29 cellular contexts compared by ENCODE assay signal in genomic region chr10:120944586-120945125, GRCh38.
"Had no signal": no experiment of that assay in that cellular context is flagged by ENCODE, and none has a peak within 500 bp of the region (broad histone marks: within the 10 kb centered on the region; RNA-seq: fewer than 3 reads in every experiment).

No MANE protein-coding gene starts in this region.

- H3K36me3 Mint-ChIP-seq: immature natural killer cell, mesothelial cell of epicardium, natural killer cell had no signal

- H3K4me3 ChIP-seq: hepatocyte, left lung, lung, pancreas, prostate gland, skin epidermis, stomach, suprapubic skin, thoracic aorta, tibial artery, upper lobe of right lung had no signal

- DNase-seq: immature natural killer cell; kidney; left colon; mesendoderm; naive B cell; natural killer cell; nucleus accumbens; pancreas; retina; right cardiac atrium; stimulated activated CD4-positive, alpha-beta T cell treated with anti-CD3 and anti-CD28 coated beads, Interleukin-12 subunit alpha, Interleukin-12 subunit beta, amount 100 ng/mL, for 4 hours; stimulated activated CD4-positive, alpha-beta T cell treated with anti-CD3 and anti-CD28 coated beads, Interleukin-15, amount 100 ng/mL, for 24 hours; stimulated activated CD4-positive, alpha-beta T cell treated with anti-CD3 and anti-CD28 coated beads, Interleukin-2, amount 100 ng/mL, for 24 hours; stimulated activated CD4-positive, alpha-beta T cell treated with anti-CD3 and anti-CD28 coated beads, Interleukin-4, amount 100 ng/mL, for 1 hour; stimulated activated naive B cell treated with anti-CD40 and anti-IgM and Interleukin-4, amounts not matched to agents 10 μg/mL and 1 μg/mL and 100 μg/mL, for 72 hours; stimulated activated naive CD8-positive, alpha-beta T cell treated with anti-CD3 and anti-CD28 coated beads, Interleukin-15, Interleukin-2, amounts not matched to agents 100 U/mL and 50 U/mL, for 24 hours; stomach; tibial artery; trophoblast cell; upper lobe of right lung had no signal

- H3K9me3 ChIP-seq: left lung, pancreas, prostate gland, stomach, suprapubic skin, thoracic aorta, tibial artery, upper lobe of right lung had no signal

- H3K4me3 Mint-ChIP-seq: mesothelial cell of epicardium; natural killer cell; stimulated activated naive B cell treated with anti-CD40 and anti-IgM and Interleukin-4, amounts not matched to agents 10 μg/mL and 1 μg/mL and 100 μg/mL, for 72 hours had no signal

- ATAC-seq: left colon; left lung; natural killer cell; pancreas; right cardiac atrium; sciatic nerve; stimulated activated naive B cell treated with anti-CD40 and anti-IgM and Interleukin-4, amounts not matched to agents 10 μg/mL and 1 μg/mL and 100 μg/mL, for 72 hours; stimulated activated naive CD8-positive, alpha-beta T cell treated with anti-CD3 and anti-CD28 coated beads, Interleukin-15, Interleukin-2, amounts not matched to agents 100 U/mL and 50 U/mL, for 24 hours; upper lobe of right lung had no signal

- H3K27ac Mint-ChIP-seq: immature natural killer cell; naive B cell; natural killer cell; stimulated activated naive B cell treated with anti-CD40 and anti-IgM and Interleukin-4, amounts not matched to agents 10 μg/mL and 1 μg/mL and 100 μg/mL, for 72 hours had no signal

- H3K9me3 Mint-ChIP-seq: natural killer cell had no signal

- H3K4me2 ChIP-seq: hepatocyte had no signal

- H2AFZ ChIP-seq: hepatocyte had no signal

- H3K27ac ChIP-seq: hepatocyte, left lung, stomach, thoracic aorta, tibial artery had no signal

- H3K27me3 ChIP-seq: hepatocyte, pancreas had no signal

- H3K36me3 ChIP-seq: left lung, pancreas, prostate gland, stomach, suprapubic skin, thoracic aorta, tibial artery, upper lobe of right lung had no signal
